22 cellular contexts compared by ENCODE assay signal in genomic region chr1:236762410-236762809, GRCh38.
DNase-seq lines count a peak whose midpoint lies in the region; ATAC-seq lines count a peak whose summit lies in the region.
"Had no signal": no experiment of that assay in that cellular context is flagged by ENCODE, and none has a peak within 500 bp of the region (broad histone marks: within the 10 kb centered on the region; RNA-seq: fewer than 3 reads in every experiment).

No MANE protein-coding gene starts in this region.

- H3K9me3 Mint-ChIP-seq in T-helper 1 cell treated with Interleukin-12 subunit alpha and Interleukin-12 subunit beta and Interleukin-4 antibody, amounts not matched to agents 30 μg/mL and 1 μg/mL, for 36 hours = no peaks in the 10 kb centered on the region
- H3K9me3 Mint-ChIP-seq: activated CD4-positive, alpha-beta memory T cell treated with anti-CD3 and anti-CD28 coated beads, Interleukin-2, amount 10 ng/mL, durations not matched to agents 7 days and 5 days; nephron had no signal

- no peak overlapping the region for H3K4me3 ChIP-seq in BLaER1
- H3K4me3 ChIP-seq: lung, mucosa of descending colon, ovary had no signal

- peaks cover 1% of the 10 kb centered on the region for H3K4me1 Mint-ChIP-seq in T-helper 1 cell treated with Interleukin-12 subunit alpha and Interleukin-12 subunit beta and Interleukin-4 antibody, amounts not matched to agents 30 μg/mL and 1 μg/mL, for 36 hours (ENCODE audit: low read depth)
- H3K4me1 Mint-ChIP-seq: activated CD4-positive, alpha-beta memory T cell treated with anti-CD3 and anti-CD28 coated beads, Interleukin-2, amount 10 ng/mL, durations not matched to agents 7 days and 5 days; nephron had no signal

- no peaks in the 10 kb centered on the region for H3K9me3 ChIP-seq in BLaER1
- H3K9me3 ChIP-seq: mucosa of descending colon, ovary had no signal

- peaks cover 4% of the 10 kb centered on the region for H3K27me3 Mint-ChIP-seq in T-helper 1 cell treated with Interleukin-12 subunit alpha and Interleukin-12 subunit beta and Interleukin-4 antibody, amounts not matched to agents 30 μg/mL and 1 μg/mL, for 36 hours (ENCODE audit: low read depth)

- no peaks in the 10 kb centered on the region for H3K36me3 Mint-ChIP-seq in T-helper 1 cell treated with Interleukin-12 subunit alpha and Interleukin-12 subunit beta and Interleukin-4 antibody, amounts not matched to agents 30 μg/mL and 1 μg/mL, for 36 hours (ENCODE audit: low read depth)

- peak overlapping the region; percentile 39 for H3K4me2 ChIP-seq in BLaER1

- peak overlapping the region; percentile 5 for H3K4me3 Mint-ChIP-seq in T-helper 1 cell treated with Interleukin-12 subunit alpha and Interleukin-12 subunit beta and Interleukin-4 antibody, amounts not matched to agents 30 μg/mL and 1 μg/mL, for 36 hours
- H3K4me3 Mint-ChIP-seq: activated CD4-positive, alpha-beta memory T cell treated with anti-CD3 and anti-CD28 coated beads, Interleukin-2, amount 10 ng/mL, durations not matched to agents 7 days and 5 days; nephron had no signal

- intact Hi-C loops in head of caudate nucleus (cut with DNase I) = no loop called here

- H3K27ac Mint-ChIP-seq in T-helper 1 cell treated with Interleukin-12 subunit alpha and Interleukin-12 subunit beta and Interleukin-4 antibody, amounts not matched to agents 30 μg/mL and 1 μg/mL, for 36 hours = no peak overlapping the region
- H3K27ac Mint-ChIP-seq: activated CD4-positive, alpha-beta memory T cell treated with anti-CD3 and anti-CD28 coated beads, Interleukin-2, amount 10 ng/mL, durations not matched to agents 7 days and 5 days had no signal

- H3K27ac ChIP-seq in BLaER1 = no peak overlapping the region
- H3K27ac ChIP-seq: ovary had no signal

- H3K9ac ChIP-seq in BLaER1 = no peak overlapping the region

- H4K20me1 ChIP-seq in BLaER1 = no peaks in the 10 kb centered on the region

- no peaks in the 10 kb centered on the region for H3K27me3 ChIP-seq in BLaER1
- H3K27me3 ChIP-seq: ovary had no signal

- DNase-seq in ELR (ENCODE audit: low read depth) (peak; percentile 20), head of caudate nucleus (peak in 37 of 42 donors; percentile 11 to 75 (median 52)), epidermal melanocyte (ENCODE audit: insufficient read length, low spot score) (no peak)
- no peak for DNase-seq in activated T-cell treated with anti-CD3 and anti-CD28 coated beads, Interleukin-2, amount 50 U/mL, for 48 hours
- DNase-seq: activated CD4-positive, alpha-beta memory T cell treated with anti-CD3 and anti-CD28 coated beads, Interleukin-2, amount 10 ng/mL, durations not matched to agents 7 days and 5 days; activated T-cell treated with anti-CD3 and anti-CD28 coated beads for 4 hours; amygdala; cortex of kidney; GF-D8; HCEC 1CT; kidney glomerular epithelial cell; mucosa of descending colon; NCI-H1417; NCI-H774; ovary; stimulated activated naive CD4-positive, alpha-beta T cell treated with Interleukin-2 at 50 U/mL for 16 hours; T-helper 9 cell had no signal

- H3K4me1 ChIP-seq in BLaER1 = peaks cover 9% of the 10 kb centered on the region

- H3K36me3 ChIP-seq in BLaER1 = no peaks in the 10 kb centered on the region
- H3K36me3 ChIP-seq: ovary had no signal

- ATAC-seq in HG03196 (IDR thresholded peaks at IDR 0.05; ENCODE audit: unreplicated experiment) = no peak
- ATAC-seq: mucosa of descending colon had no signal

Comparison
In these comparisons a context has a peak if more than half of its experiments do, and no peak if none do; other contexts are left out.
1. DNase-seq: peak in ELR (single experiment) and head of caudate nucleus (37 of 42); none in epidermal melanocyte (single experiment) and activated T-cell treated with anti-CD3 and anti-CD28 coated beads, Interleukin-2, amount 50 U/mL, for 48 hours (0 of 2).